In the genomic region with DNA sequence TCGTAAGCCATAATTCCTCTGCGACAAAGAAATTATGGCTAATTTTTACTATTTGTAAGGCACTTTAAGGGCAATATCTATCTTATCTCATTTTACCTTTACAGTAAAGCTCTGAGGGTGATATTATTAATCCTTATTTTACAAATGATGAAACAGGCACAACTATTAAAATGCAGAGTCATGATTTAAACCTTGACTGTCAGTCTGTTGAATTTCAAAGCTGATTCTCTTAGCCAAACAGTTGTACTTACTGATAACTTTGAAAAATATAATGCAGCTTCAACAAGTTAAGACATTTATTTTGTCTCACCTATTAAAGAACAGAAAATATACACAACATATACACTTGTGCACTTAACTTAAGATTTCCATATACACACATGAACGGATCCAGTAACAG, we compare ENCODE assay signal across 36 cellular contexts.
"Had no signal": no experiment of that assay in that cellular context is flagged by ENCODE, and none has a peak within 500 bp of the region (broad histone marks: within the 10 kb centered on the region; RNA-seq: fewer than 3 reads in every experiment).

No MANE protein-coding gene starts in this region.

- H3K4me1 ChIP-seq: adrenal gland, body of pancreas, breast epithelium had no signal

- H3K36me3 Mint-ChIP-seq: activated CD4-positive, alpha-beta memory T cell treated with anti-CD3 and anti-CD28 coated beads for 36 hours; activated naive CD8-positive, alpha-beta T cell treated with anti-CD3 and anti-CD28 coated beads for 36 hours had no signal

- H3K27ac Mint-ChIP-seq: activated B cell treated with CpG ODN at 0.5 μM for 24 hours; activated CD4-positive, alpha-beta memory T cell treated with anti-CD3 and anti-CD28 coated beads for 36 hours; activated CD4-positive, alpha-beta T cell treated with anti-CD3 and anti-CD28 coated beads, Interleukin-2, amount 10 ng/mL, durations not matched to agents 24 days and 14 days; activated CD8-positive, alpha-beta T cell treated with anti-CD3 and anti-CD28 coated beads for 36 hours; activated naive CD4-positive, alpha-beta T cell treated with anti-CD3 and anti-CD28 coated beads for 36 hours; activated naive CD4-positive, alpha-beta T cell treated with anti-CD3 and anti-CD28 coated beads, Interleukin-2, amount 50 U/mL, for 72 hours; activated naive CD8-positive, alpha-beta T cell treated with anti-CD3 and anti-CD28 coated beads for 36 hours; activated T-cell treated with anti-CD3 and anti-CD28 coated beads, Interleukin-2, amount 50 U/mL, for 72 hours; activated T-helper 1 cell treated with anti-CD3 and anti-CD28 coated beads, Interleukin-12 subunit alpha, Interleukin-12 subunit beta, Interleukin-2, Interleukin-4 antibody, amounts not matched to agents 30 ng/mL and 10 ng/mL and 1 ng/mL, durations not matched to agents 14 hours and 24 hours and 36 hours; activated T-helper 17 cell treated with anti-CD3 and anti-CD28 coated beads, Interleukin-2, amount 50 U/mL, for 72 hours; T-helper 1 cell treated with Interleukin-12 subunit alpha and Interleukin-12 subunit beta and Interleukin-4 antibody, amounts not matched to agents 30 μg/mL and 1 μg/mL, for 36 hours; T-helper 2 cell treated with Interferon-gamma antibody and Interleukin-4, amounts not matched to agents 5 μg/mL and 100 μg/mL, for 36 hours had no signal

- H3K27me3 Mint-ChIP-seq: activated CD4-positive, alpha-beta memory T cell treated with anti-CD3 and anti-CD28 coated beads for 36 hours; activated CD4-positive, alpha-beta T cell treated with anti-CD3 and anti-CD28 coated beads, Interleukin-2, amount 10 ng/mL, durations not matched to agents 24 days and 14 days; activated CD8-positive, alpha-beta T cell treated with anti-CD3 and anti-CD28 coated beads for 36 hours; activated naive CD8-positive, alpha-beta T cell treated with anti-CD3 and anti-CD28 coated beads for 36 hours had no signal

- DNase-seq: activated B cell treated with CpG ODN at 0.5 μM for 24 hours; activated CD4-positive, alpha-beta memory T cell treated with anti-CD3 and anti-CD28 coated beads for 36 hours; activated CD4-positive, alpha-beta T cell treated with anti-CD3 and anti-CD28 coated beads for 4 hours; activated CD4-positive, alpha-beta T cell treated with anti-CD3 and anti-CD28 coated beads, Interleukin-2, amount 10 ng/mL, durations not matched to agents 24 days and 14 days; activated CD4-positive, alpha-beta T cell treated with anti-CD3 and anti-CD28 coated beads, Interleukin-2, amount 50 U/mL, for 1 hour; activated CD4-positive, alpha-beta T cell treated with anti-CD3 and anti-CD28 coated beads, Interleukin-2, amount 50 U/mL, for 4 hours; activated CD4-positive, CD25-positive, alpha-beta regulatory T cell treated with anti-CD3 and anti-CD28 coated beads, Interleukin-2, amount 50 U/mL, for 72 hours; activated CD8-positive, alpha-beta memory T cell treated with anti-CD3 and anti-CD28 coated beads, Interleukin-2, amount 50 U/mL, for 4 hours; activated CD8-positive, alpha-beta T cell treated with anti-CD3 and anti-CD28 coated beads for 36 hours; activated effector memory CD4-positive, alpha-beta T cell treated with anti-CD3 and anti-CD28 coated beads, Interleukin-2, amount 50 U/mL, for 16 hours; activated gamma-delta T cell treated with Interleukin-2 at 50 U/mL for 16 hours; activated naive CD4-positive, alpha-beta T cell; activated naive CD4-positive, alpha-beta T cell treated with anti-CD3 and anti-CD28 coated beads for 36 hours; activated naive CD4-positive, alpha-beta T cell treated with anti-CD3 and anti-CD28 coated beads, Interleukin-2, amount 50 U/mL, for 16 hours; activated naive CD8-positive, alpha-beta T cell treated with anti-CD3 and anti-CD28 coated beads for 36 hours; activated T-cell treated with anti-CD3 and anti-CD28 coated beads for 4 hours; activated T-cell treated with anti-CD3 and anti-CD28 coated beads, Interleukin-2, amount 50 U/mL, for 1 hour; activated T-cell treated with anti-CD3 and anti-CD28 coated beads, Interleukin-2, amount 50 U/mL, for 4 hours; activated T-cell treated with anti-CD3 and anti-CD28 coated beads, Interleukin-2, amount 50 U/mL, for 72 hours; adrenal gland; amniotic stem cell; aorta; body of pancreas; brain microvascular endothelial cell; central memory CD4-positive, alpha-beta T cell; T-helper 2 cell; T-helper 9 cell had no signal

- H3K9me3 Mint-ChIP-seq: activated CD4-positive, alpha-beta T cell treated with anti-CD3 and anti-CD28 coated beads, Interleukin-2, amount 10 ng/mL, durations not matched to agents 24 days and 14 days; activated CD8-positive, alpha-beta T cell treated with anti-CD3 and anti-CD28 coated beads for 36 hours; activated naive CD4-positive, alpha-beta T cell treated with anti-CD3 and anti-CD28 coated beads for 36 hours; activated T-helper 1 cell treated with anti-CD3 and anti-CD28 coated beads, Interleukin-12 subunit alpha, Interleukin-12 subunit beta, Interleukin-2, Interleukin-4 antibody, amounts not matched to agents 30 ng/mL and 10 ng/mL and 1 ng/mL, durations not matched to agents 14 hours and 24 hours and 36 hours; activated T-helper 17 cell treated with anti-CD3 and anti-CD28 coated beads, Interleukin-2, amount 50 U/mL, for 72 hours; T-helper 1 cell treated with Interleukin-12 subunit alpha and Interleukin-12 subunit beta and Interleukin-4 antibody, amounts not matched to agents 30 μg/mL and 1 μg/mL, for 36 hours; T-helper 2 cell treated with Interferon-gamma antibody and Interleukin-4, amounts not matched to agents 5 μg/mL and 100 μg/mL, for 36 hours had no signal

- H3K27me3 ChIP-seq: adrenal gland, body of pancreas, brain microvascular endothelial cell, breast epithelium had no signal

- H3K4me3 Mint-ChIP-seq: activated B cell treated with CpG ODN at 0.5 μM for 24 hours; activated CD4-positive, alpha-beta memory T cell treated with anti-CD3 and anti-CD28 coated beads for 36 hours; activated CD4-positive, alpha-beta T cell treated with anti-CD3 and anti-CD28 coated beads, Interleukin-2, amount 10 ng/mL, durations not matched to agents 24 days and 14 days; activated CD8-positive, alpha-beta T cell treated with anti-CD3 and anti-CD28 coated beads for 36 hours; activated naive CD4-positive, alpha-beta T cell treated with anti-CD3 and anti-CD28 coated beads for 36 hours; activated naive CD8-positive, alpha-beta T cell treated with anti-CD3 and anti-CD28 coated beads for 36 hours; activated T-cell treated with anti-CD3 and anti-CD28 coated beads, Interleukin-2, amount 50 U/mL, for 4 hours; activated T-cell treated with anti-CD3 and anti-CD28 coated beads, Interleukin-2, amount 50 U/mL, for 72 hours; activated T-helper 1 cell treated with anti-CD3 and anti-CD28 coated beads, Interleukin-12 subunit alpha, Interleukin-12 subunit beta, Interleukin-2, Interleukin-4 antibody, amounts not matched to agents 30 ng/mL and 10 ng/mL and 1 ng/mL, durations not matched to agents 14 hours and 24 hours and 36 hours; activated T-helper 17 cell treated with anti-CD3 and anti-CD28 coated beads, Interleukin-2, amount 50 U/mL, for 72 hours; T-helper 1 cell treated with Interleukin-12 subunit alpha and Interleukin-12 subunit beta and Interleukin-4 antibody, amounts not matched to agents 30 μg/mL and 1 μg/mL, for 36 hours; T-helper 2 cell treated with Interferon-gamma antibody and Interleukin-4, amounts not matched to agents 5 μg/mL and 100 μg/mL, for 36 hours had no signal

- FAIRE-seq: astrocyte, TTC549 had no signal

- H3K9me3 ChIP-seq: adrenal gland, body of pancreas, breast epithelium had no signal

- H3K4me1 Mint-ChIP-seq: activated B cell treated with CpG ODN at 0.5 μM for 24 hours; activated CD4-positive, alpha-beta T cell treated with anti-CD3 and anti-CD28 coated beads, Interleukin-2, amount 10 ng/mL, durations not matched to agents 24 days and 14 days; activated naive CD8-positive, alpha-beta T cell treated with anti-CD3 and anti-CD28 coated beads for 36 hours; activated T-helper 17 cell treated with anti-CD3 and anti-CD28 coated beads, Interleukin-2, amount 50 U/mL, for 72 hours had no signal

- H3K4me3 ChIP-seq: adrenal gland, body of pancreas, breast epithelium had no signal

- H3K27ac ChIP-seq: adrenal gland, body of pancreas, brain microvascular endothelial cell, breast epithelium, VCaP had no signal

- H3K36me3 ChIP-seq: adrenal gland, brain microvascular endothelial cell, breast epithelium had no signal

- ATAC-seq: activated CD8-positive, alpha-beta T cell treated with anti-CD3 and anti-CD28 coated beads for 36 hours; activated naive CD4-positive, alpha-beta T cell treated with anti-CD3 and anti-CD28 coated beads, Interleukin-2, amount 50 U/mL, for 72 hours; activated T-cell treated with anti-CD3 and anti-CD28 coated beads, Interleukin-2, amount 50 U/mL, for 4 hours; activated T-cell treated with anti-CD3 and anti-CD28 coated beads, Interleukin-2, amount 50 U/mL, for 72 hours; activated T-helper 17 cell treated with anti-CD3 and anti-CD28 coated beads, Interleukin-2, amount 50 U/mL, for 72 hours; body of pancreas had no signal
